8 cellular contexts compared by ENCODE assay signal in genomic region chr9:134456740-134457315, GRCh38.
DNase-seq lines count a peak whose midpoint lies in the region; ATAC-seq and TF ChIP-seq lines count a peak whose summit lies in the region.

No MANE protein-coding gene starts in this region.

- DNase-seq in CD8-positive, alpha-beta T cell: no peak
- no peak for DNase-seq in activated CD4-positive, alpha-beta memory T cell treated with anti-CD3 and anti-CD28 coated beads, Interleukin-2, amount 10 ng/mL, durations not matched to agents 7 days and 5 days
- DNase-seq in fibroblast of lung (ENCODE audit: low read depth in 2 of 2): no peak
- DNase-seq in sigmoid colon: no peak
- DNase-seq in NCI-H2107 treated with DMSO at 0.1 percent for 48 hours (lab: John Stamatoyannopoulos, UW; ENCODE audit: unreplicated experiment): no peak
- no peak for DNase-seq in HEK293T (ENCODE audit: extremely low spot score)
- no peak for DNase-seq in middle frontal gyrus (ENCODE audit: extremely low spot score, low spot score)

- H3K4me1 ChIP-seq in CD8-positive, alpha-beta T cell (ENCODE audit: insufficient read depth, low read length): peaks cover 18% of the 10 kb centered on the region
- H3K4me1 ChIP-seq in fibroblast of lung (ENCODE audit: control insufficient read depth, extremely low read depth, insufficient read depth, low read length): peaks cover 13% of the 10 kb centered on the region
- H3K4me1 ChIP-seq in sigmoid colon: peaks cover 4 to 44% (median 35%) of the 10 kb centered on the region in 4 donors

- ATAC-seq in CD8-positive, alpha-beta T cell: no peak
- ATAC-seq in HG03432 (IDR thresholded peaks at IDR 0.05; ENCODE audit: unreplicated experiment): no peak

- H3K9me3 Mint-ChIP-seq in CD8-positive, alpha-beta T cell: no peaks in the 10 kb centered on the region
- H3K9me3 Mint-ChIP-seq in activated CD4-positive, alpha-beta memory T cell treated with anti-CD3 and anti-CD28 coated beads, Interleukin-2, amount 10 ng/mL, durations not matched to agents 7 days and 5 days: no peaks in the 10 kb centered on the region

- H3K36me3 Mint-ChIP-seq in CD8-positive, alpha-beta T cell: no peaks in the 10 kb centered on the region
- H3K36me3 Mint-ChIP-seq in activated CD4-positive, alpha-beta memory T cell treated with anti-CD3 and anti-CD28 coated beads, Interleukin-2, amount 10 ng/mL, durations not matched to agents 7 days and 5 days (ENCODE audit: low read depth): no peaks in the 10 kb centered on the region

- H2AFZ ChIP-seq in fibroblast of lung (ENCODE audit: low read length): no peak overlapping the region

- peaks cover 8% of the 10 kb centered on the region for H3K4me1 Mint-ChIP-seq in CD8-positive, alpha-beta T cell (ENCODE audit: low read depth)
- peaks cover 9% of the 10 kb centered on the region for H3K4me1 Mint-ChIP-seq in activated CD4-positive, alpha-beta memory T cell treated with anti-CD3 and anti-CD28 coated beads, Interleukin-2, amount 10 ng/mL, durations not matched to agents 7 days and 5 days

- no peaks in the 10 kb centered on the region for H3K27me3 Mint-ChIP-seq in CD8-positive, alpha-beta T cell (ENCODE audit: low read depth)
- no peaks in the 10 kb centered on the region for H3K27me3 Mint-ChIP-seq in activated CD4-positive, alpha-beta memory T cell treated with anti-CD3 and anti-CD28 coated beads, Interleukin-2, amount 10 ng/mL, durations not matched to agents 7 days and 5 days

- H3K36me3 ChIP-seq in CD8-positive, alpha-beta T cell (ENCODE audit: insufficient read depth, low read length): no peaks in the 10 kb centered on the region
- H3K36me3 ChIP-seq in fibroblast of lung (ENCODE audit: control insufficient read depth, insufficient read depth, low read length): no peaks in the 10 kb centered on the region
- H3K36me3 ChIP-seq in sigmoid colon: no peaks in the 10 kb centered on the region

- no peak overlapping the region for H3K4me2 ChIP-seq in fibroblast of lung (ENCODE audit: extremely low read depth, insufficient read depth, low read length)

- POLR2A ChIA-PET in CD8-positive, alpha-beta T cell (lab: Charles Lee): interaction anchor here (0.5 to 2.0 kb wide), 8 partner anchors 11 to 464 kb away, joined by 3 to 18 read pairs (median 4); partner anchors contain the start of gene RNU6ATAC
- POLR2A ChIA-PET in activated CD4-positive, alpha-beta memory T cell treated with anti-CD3 and anti-CD28 coated beads, Interleukin-2, amount 10 ng/mL, durations not matched to agents 7 days and 5 days (lab: Charles Lee): interaction anchor here (0.7 to 1.8 kb wide), 5 partner anchors 10 to 293 kb away, joined by 3 to 9 read pairs (median 3); partner anchors contain the start of gene RNU6ATAC
- POLR2A ChIA-PET in HEK293T (lab: Yijun Ruan, JAX): interaction anchor here (0.7 kb wide), 1 partner anchor 183 kb away, joined by 3 read pairs; no protein-coding TSS in a partner anchor

- no peaks in the 10 kb centered on the region for H4K20me1 ChIP-seq in fibroblast of lung (ENCODE audit: control insufficient read depth, extremely low read depth, insufficient read depth, low read length)

- peak overlapping the region; percentile 82 for H3K27ac ChIP-seq in CD8-positive, alpha-beta T cell (ENCODE audit: low read depth, low read length)
- peak overlapping the region; percentile 95 for H3K27ac ChIP-seq in fibroblast of lung (ENCODE audit: insufficient read depth, low read length)
- peak overlapping the region; percentile 77 to 89 (median 87) for H3K27ac ChIP-seq in sigmoid colon

- no peaks in the 10 kb centered on the region for H3K79me2 ChIP-seq in fibroblast of lung (ENCODE audit: control insufficient read depth, insufficient read depth, low read length)

- intact Hi-C loops in CD8-positive, alpha-beta T cell (cut with DNase I, micrococcal nuclease): loop anchor here (1.0 to 10.0 kb wide), 3 partner anchors 18 to 1048 kb away; partner anchors contain the start of genes BRD3 (in 1 of the 2) and MRPS2 (in 1 of the 2)
- intact Hi-C loops in sigmoid colon (cut with DNase I): loop anchor here (2.0 to 5.0 kb wide), 2 partner anchors 90 to 186 kb away; no protein-coding TSS in a partner anchor

- H3K27me3 ChIP-seq in CD8-positive, alpha-beta T cell (ENCODE audit: insufficient read depth, low read length): no peaks in the 10 kb centered on the region
- H3K27me3 ChIP-seq in fibroblast of lung (ENCODE audit: control insufficient read depth, insufficient read depth, low read length) (no peaks in the 10 kb centered on the region), sigmoid colon (no peaks in the 10 kb centered on the region)

- peak overlapping the region; percentile 86 for H3K4me3 Mint-ChIP-seq in CD8-positive, alpha-beta T cell
- H3K4me3 Mint-ChIP-seq in activated CD4-positive, alpha-beta memory T cell treated with anti-CD3 and anti-CD28 coated beads, Interleukin-2, amount 10 ng/mL, durations not matched to agents 7 days and 5 days: peak overlapping the region; percentile 67

- H3K9me3 ChIP-seq in CD8-positive, alpha-beta T cell (ENCODE audit: low read length): no peaks in the 10 kb centered on the region
- H3K9me3 ChIP-seq in fibroblast of lung (ENCODE audit: control insufficient read depth, insufficient read depth, low read depth, low read length) (no peaks in the 10 kb centered on the region), sigmoid colon (peaks cover 0 to 2% (median 0%) of the 10 kb centered on the region in 4 donors)

- CTCF ChIA-PET in CD8-positive, alpha-beta T cell (lab: Charles Lee): interaction anchor here (1.1 to 2.0 kb wide), 3 partner anchors 11 to 22 kb away, joined by 6 to 8 read pairs (median 6); no protein-coding TSS in a partner anchor
- CTCF ChIA-PET in activated CD4-positive, alpha-beta memory T cell treated with anti-CD3 and anti-CD28 coated beads, Interleukin-2, amount 10 ng/mL, durations not matched to agents 7 days and 5 days (lab: Charles Lee): interaction anchor here (0.6 to 1.2 kb wide), 2 partner anchors 129 to 294 kb away, joined by 3 to 4 read pairs; no protein-coding TSS in a partner anchor
- CTCF ChIA-PET in HEK293T (lab: Yijun Ruan, JAX): no interaction called here

- H3K9ac ChIP-seq in fibroblast of lung (ENCODE audit: insufficient read depth, low read length): peak overlapping the region; percentile 55

- TF ChIP-seq CTCF in CD8-positive, alpha-beta T cell (IDR thresholded peaks at IDR 0.05): no peak
- TF ChIP-seq CTCF in fibroblast of lung (conservative IDR thresholded peaks at IDR 0.05 in 1 of 2, IDR thresholded peaks at IDR 0.05 in 1 of 2; ENCODE audit: low read depth in 1 of 2, low read length in 2 of 2) (peak in 1 of 2 donors; percentile 7), sigmoid colon (IDR thresholded peaks at IDR 0.05) (no peak)

- peak overlapping the region; percentile 93 for H3K27ac Mint-ChIP-seq in CD8-positive, alpha-beta T cell
- peak overlapping the region; percentile 67 for H3K27ac Mint-ChIP-seq in activated CD4-positive, alpha-beta memory T cell treated with anti-CD3 and anti-CD28 coated beads, Interleukin-2, amount 10 ng/mL, durations not matched to agents 7 days and 5 days

- TF ChIP-seq POLR2A in sigmoid colon (IDR thresholded peaks at IDR 0.05): no peak

- no peak for TF ChIP-seq EP300 in sigmoid colon (IDR thresholded peaks at IDR 0.05)

- whole genome bisulfite sequencing in sigmoid colon, 2 donors: 77 to 81% methylated on average over 12 of the region's 12 CpGs

- H3K4me3 ChIP-seq in CD8-positive, alpha-beta T cell (ENCODE audit: low read depth, low read length): peak overlapping the region; percentile 60
- no peak overlapping the region for H3K4me3 ChIP-seq in fibroblast of lung (replicated peaks in 1 of 4; ENCODE audit: control extremely low read depth in 1 of 4, insufficient read depth in 1 of 4, low read depth in 3 of 4, low read length in 4 of 4)
- H3K4me3 ChIP-seq in sigmoid colon: peak overlapping the region in 3 of 4 donors; percentile 34 to 43 (median 40)

TF ChIP-seq in HEK293T, 16 proteins besides CTCF, POLR2A, EP300 and RAD21:
- TF ChIP-seq PKNOX1 (IDR thresholded peaks at IDR 0.05) (no peak), TARDBP (IDR thresholded peaks at IDR 0.05) (no peak), ELF4 (IDR thresholded peaks at IDR 0.05) (no peak), LEF1 (IDR thresholded peaks at IDR 0.05; ENCODE audit: borderline replicate concordance) (no peak), CTBP1 (IDR thresholded peaks at IDR 0.05; ENCODE audit: borderline replicate concordance) (no peak), SP1 (IDR thresholded peaks at IDR 0.05) (no peak), L3MBTL2 (conservative IDR thresholded peaks at IDR 0.05) (no peak)

Comparison
In these comparisons a context has a peak if more than half of its experiments do, and no peak if none do; other contexts are left out.
1. H3K4me3 ChIP-seq: peak in CD8-positive, alpha-beta T cell (single experiment) and sigmoid colon (3 of 4); none in fibroblast of lung (0 of 4).
2. Peak in every context shown above with its lines, with median percentiles within 50 percentile points of each other: H3K27ac ChIP-seq.